8 cellular contexts compared by ENCODE assay signal in genomic region chr12:125836647-125837046, GRCh38.
"Had no signal": no experiment of that assay in that cellular context is flagged by ENCODE, and none has a peak within 500 bp of the region (broad histone marks: within the 10 kb centered on the region; RNA-seq: fewer than 3 reads in every experiment).

No MANE protein-coding gene starts in this region.

- FAIRE-seq: G401.6, GM12878, GM12891, GM12892, GM18507, GM19239 had no signal

- H3K4me3 ChIP-seq: GM12878 had no signal

- ATAC-seq: GM12878 had no signal

- DNase-seq: GDM1, GF-D8 had no signal
